Comparison of ENCODE assay signal across 12 cellular contexts in the genomic region with DNA sequence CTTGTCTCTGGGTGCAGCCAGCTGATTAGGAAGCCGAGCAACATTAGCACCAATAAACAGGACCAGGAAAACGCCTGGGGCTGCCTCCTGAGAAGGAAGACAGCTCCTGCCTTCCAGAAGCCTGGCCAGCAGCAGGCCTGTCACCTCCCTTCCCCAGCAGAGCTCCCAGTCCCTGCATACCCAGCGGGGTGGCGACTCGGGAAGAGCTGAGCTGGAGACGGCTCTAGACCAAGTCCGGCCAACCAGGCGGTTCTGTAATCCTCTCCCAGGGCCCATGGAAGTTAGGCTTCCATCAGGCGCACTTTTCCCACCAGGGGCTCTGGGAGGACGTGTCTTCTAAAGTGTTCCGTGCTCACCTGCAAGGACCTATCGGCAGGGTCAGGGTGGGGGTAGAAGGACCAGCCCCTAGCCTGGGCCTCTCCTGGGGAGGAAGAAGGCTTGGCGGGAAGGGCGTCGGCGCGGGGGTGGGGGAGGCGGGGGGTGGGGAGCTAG. TPM values are rescaled to one million over a fixed set of nuclear protein-coding genes. Genes with fewer than 3 reads are reported as not detected.
A peak's percentile ranks its signal among the peaks of the same experiment; 100 is the strongest.
DNase-seq lines count a peak whose midpoint lies in the region; ATAC-seq, FAIRE-seq and TF ChIP-seq lines count a peak whose summit lies in the region.
"Had no signal": no experiment of that assay in that cellular context is flagged by ENCODE, and none has a peak within 500 bp of the region (broad histone marks: within the 10 kb centered on the region; RNA-seq: fewer than 3 reads in every experiment).

No MANE protein-coding gene starts in this region.

- H2AFZ ChIP-seq in K562 (ENCODE audit: low read depth, low read length) = no peak overlapping the region

- TF ChIP-seq EP300 in K562 (IDR thresholded peaks at IDR 0.05; ENCODE audit: low read length) (no peak), stomach (IDR thresholded peaks at IDR 0.05) (no peak)

- no peak overlapping the region for H3K4me2 ChIP-seq in K562 (ENCODE audit: insufficient read depth, low read length)

- H3K36me3 ChIP-seq in K562 (ENCODE audit: control insufficient read depth, insufficient read depth, low read length) (no peaks in the 10 kb centered on the region), stomach (no peaks in the 10 kb centered on the region)

- no peak overlapping the region for H3K9ac ChIP-seq in K562 (ENCODE audit: insufficient read depth in 1 of 2, low read depth in 2 of 2, low read length in 2 of 2)

- CTCF ChIA-PET in K562 (lab: Yijun Ruan, JAX; ENCODE audit: low intra/inter-chr PET ratio) = no interaction called here

- intact Hi-C loops in K562 (cut with micrococcal nuclease) = no loop called here
- intact Hi-C loops in left colon (cut with DNase I, micrococcal nuclease) = no loop called here
- intact Hi-C loops in stomach (cut with DNase I; ENCODE audit: low total_unique reads) = no loop called here

- TF ChIP-seq POLR2A in K562 (conservative IDR thresholded peaks at IDR 0.05) (no peak), stomach (IDR thresholded peaks at IDR 0.05) (no peak)

- no TSS peak for BruUV-seq in K562 (replicated peaks; lab: Mats Ljungman, UMichigan)

- H3K27me3 ChIP-seq in K562 (ENCODE audit: control insufficient read depth in 2 of 2, insufficient read depth in 2 of 2, low read length in 2 of 2) (peaks cover 0 to 10% of the 10 kb centered on the region in 2 experiments; a peak in 2 of 5 replicates), stomach (peaks cover 0 to 73% (median 38%) of the 10 kb centered on the region in 3 donors)

- in situ Hi-C loops in K562 (cut with MboI) = no loop called here

- ATAC-seq in K562 (no peak; the same call in 2 of the 3 replicates), left colon (peak; percentile 70)

- no peak overlapping the region for H3K4me3 ChIP-seq in K562
- peak overlapping the region; percentile 29 to 50 (median 38) for H3K4me3 ChIP-seq in stomach

- DNase-seq in NCI-H82 (lab: John Stamatoyannopoulos, UW) = peak; percentile 25
- DNase-seq in NCI-H82 treated with DMSO at 0.1 percent for 48 hours (lab: John Stamatoyannopoulos, UW; ENCODE audit: unreplicated experiment) = no peak
- no peak for DNase-seq in K562 (ENCODE audit: extremely low read depth in 1 of 4, low spot score in 3 of 4)
- DNase-seq in left colon = peak; percentile 62 to 66
- no peak for DNase-seq in stomach
- DNase-seq in NCI-H2029 treated with DMSO at 0.1 percent for 48 hours (lab: John Stamatoyannopoulos, UW) = no peak
- DNase-seq in activated CD4-positive, CD25-positive, alpha-beta regulatory T cell treated with anti-CD3 and anti-CD28 coated beads, Interleukin-2, amount 50 U/mL, for 72 hours = no peak
- DNase-seq in DMS79 treated with DMSO at 0.1 percent for 48 hours (lab: John Stamatoyannopoulos, UW) = no peak
- DNase-seq: NCI-H1694 had no signal

- no peaks in the 10 kb centered on the region for H3K79me2 ChIP-seq in K562 (ENCODE audit: control insufficient read depth, insufficient read depth, low read length)

- H3K27ac ChIP-seq in K562 (ENCODE audit: extremely low read depth, low read depth, low read length) (no peak overlapping the region), stomach (peak overlapping the region in 2 of 5 donors; percentile 26 to 58)
- H3K27ac ChIP-seq: HL-60, VCaP had no signal

- H3K4me1 ChIP-seq in K562 (replicated peaks in 1 of 2; ENCODE audit: control insufficient read depth in 2 of 2, insufficient read depth in 2 of 2, low read length in 2 of 2) = peaks cover 0 to 25% of the 10 kb centered on the region in 2 experiments; a peak in 3 of 5 replicates
- H3K4me1 ChIP-seq in stomach = peaks cover 12 to 21% (median 13%) of the 10 kb centered on the region in 4 donors

- TF ChIP-seq CTCF in K562 (IDR thresholded peaks at IDR 0.05 in 2 of 3, conservative IDR thresholded peaks at IDR 0.05 in 1 of 3; ENCODE audit: insufficient read depth in 2 of 3, low read depth in 1 of 3, low read length in 3 of 3) (no peak), stomach (IDR thresholded peaks at IDR 0.05) (no peak)

- H3K9me3 ChIP-seq in K562 (replicated peaks; ENCODE audit: control insufficient read depth, insufficient read depth, low read depth, low read length) (no peaks in the 10 kb centered on the region), stomach (no peaks in the 10 kb centered on the region)

- TF ChIP-seq RAD21 in K562 (CRISPR knock-in tag; conservative IDR thresholded peaks at IDR 0.05 in 1 of 2, IDR thresholded peaks at IDR 0.05 in 1 of 2) = no peak

- 9% methylated on average over 7 of the region's 18 CpGs for WGBS in K562 (ENCODE audit: insufficient coverage, low coverage, missing lambda C conversion rate)
- 10 to 23% (median 19%) methylated on average over 2 to 18 of the region's 18 CpGs for WGBS in stomach, 5 donors

- POLR2A ChIA-PET in K562 (lab: Yijun Ruan, JAX) = interaction anchor here (0.6 kb wide), 1 partner anchor 574 kb away, joined by 3 read pairs; no protein-coding TSS in a partner anchor

- H4K20me1 ChIP-seq in K562 (replicated peaks; ENCODE audit: control insufficient read depth, insufficient read depth, low read length) = 0 out of 2 replicates have a peak, but pooled peaks cover 1% of the 10 kb centered on the region

- no peaks in the 10 kb centered on the region for H3K9me1 ChIP-seq in K562 (ENCODE audit: control insufficient read depth, insufficient read depth, low read length)

- no peak for FAIRE-seq in K562 (lab: Jason Lieb, UNC)

TF ChIP-seq in K562, 482 proteins besides CTCF, POLR2A, EP300 and RAD21:
- no peak for TF ChIP-seq NFIX (CRISPR knock-in tag; IDR thresholded peaks at IDR 0.05; ENCODE audit: low read depth)
- TF ChIP-seq, protein P1, sequence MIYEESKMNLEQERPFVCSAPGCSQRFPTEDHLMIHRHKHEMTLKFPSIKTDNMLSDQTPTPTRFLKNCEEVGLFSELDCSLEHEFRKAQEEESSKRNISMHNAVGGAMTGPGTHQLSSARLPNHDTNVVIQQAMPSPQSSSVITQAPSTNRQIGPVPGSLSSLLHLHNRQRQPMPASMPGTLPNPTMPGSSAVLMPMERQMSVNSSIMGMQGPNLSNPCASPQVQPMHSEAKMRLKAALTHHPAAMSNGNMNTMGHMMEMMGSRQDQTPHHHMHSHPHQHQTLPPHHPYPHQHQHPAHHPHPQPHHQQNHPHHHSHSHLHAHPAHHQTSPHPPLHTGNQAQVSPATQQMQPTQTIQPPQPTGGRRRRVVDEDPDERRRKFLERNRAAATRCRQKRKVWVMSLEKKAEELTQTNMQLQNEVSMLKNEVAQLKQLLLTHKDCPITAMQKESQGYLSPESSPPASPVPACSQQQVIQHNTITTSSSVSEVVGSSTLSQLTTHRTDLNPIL (CRISPR knock-in tag; IDR thresholded peaks at IDR 0.05) = no peak
- TF ChIP-seq, protein P2, sequence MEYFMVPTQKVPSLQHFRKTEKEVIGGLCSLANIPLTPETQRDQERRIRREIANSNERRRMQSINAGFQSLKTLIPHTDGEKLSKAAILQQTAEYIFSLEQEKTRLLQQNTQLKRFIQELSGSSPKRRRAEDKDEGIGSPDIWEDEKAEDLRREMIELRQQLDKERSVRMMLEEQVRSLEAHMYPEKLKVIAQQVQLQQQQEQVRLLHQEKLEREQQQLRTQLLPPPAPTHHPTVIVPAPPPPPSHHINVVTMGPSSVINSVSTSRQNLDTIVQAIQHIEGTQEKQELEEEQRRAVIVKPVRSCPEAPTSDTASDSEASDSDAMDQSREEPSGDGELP (CRISPR knock-in tag; IDR thresholded peaks at IDR 0.05; ENCODE audit: borderline replicate concordance) = peak; percentile 19; the same call in 1 of the 2 replicates

RNA-seq across cellular contexts. Expression of gene CLUH, which starts 12.0 kb away (rescaled TPM):
- 95.4 and 344 TPM in 2 replicates for total RNA-seq in K562 (2011; cell fraction: chromatin; rRNA removed; ENCODE audit: low replicate concordance)
- 211 and 238 TPM in 2 replicates for total RNA-seq in K562 (2011; cell fraction: nucleolus; rRNA removed)
- total RNA-seq in K562 (2011; cell fraction: nucleoplasm; rRNA removed) = 98.1 and 116 TPM in 2 replicates
- 63.0 and 94.0 TPM in 2 replicates for total RNA-seq in K562 (2014; rRNA removed)
- 13.7 and 21.2 TPM in 2 replicates for total RNA-seq in K562 (2014; rRNA removed; fragmentation: Illumina TruSeq; extraction: Trizol)
- total RNA-seq in K562 (2015; rRNA removed; fragmentation: Illumina TruSeq; extraction: Trizol) = 33.2 and 34.8 TPM in 2 replicates
- total RNA-seq in K562 (2021) = 126 and 140 TPM in 2 replicates
- 15.3 and 40.1 TPM in 2 replicates for polyA plus RNA-seq in K562 (2011; rRNA removed)
- polyA plus RNA-seq in K562 (2011; cell fraction: cytosol; rRNA removed) = 15.5 and 39.0 TPM in 2 replicates
- polyA plus RNA-seq in K562 (2011; cell fraction: nucleus; rRNA removed) = 204 and 334 TPM in 2 replicates
- polyA plus RNA-seq in K562 (2012) = 52.7 and 74.7 TPM in 2 replicates
- 71.2 and 88.2 TPM in 2 replicates for polyA plus RNA-seq in K562 (2014; fragmentation: Illumina TruSeq; extraction: Trizol)
- polyA plus RNA-seq in K562 (2014; fragmentation: Nextera tagmentation; extraction: Ambion mirVana) = under 1 TPM; 0.21 to 0.25 TPM
- polyA plus RNA-seq in K562 (2014; rRNA removed) = 72.8 and 73.4 TPM in 2 replicates
- 12.6 and 14.7 TPM in 2 replicates for polyA minus RNA-seq in K562 (2011; rRNA and poly(A)+ RNA removed)
- 49.7 and 59.2 TPM in 2 replicates for polyA minus RNA-seq in K562 (2011; cell fraction: cytosol; rRNA and poly(A)+ RNA removed)
- 57.4 and 59.4 TPM in 2 replicates for polyA minus RNA-seq in K562 (2011; cell fraction: nucleus; rRNA and poly(A)+ RNA removed)
- total RNA-seq in left colon = 100 to 1,000 TPM; 129 to 174 TPM
- total RNA-seq in stomach = 100 to 1,000 TPM in 2 of 5 donors, 10 to 100 TPM in 3; 45.2 to 417 (median 58.0) TPM
- polyA plus RNA-seq in stomach = 10 to 100 TPM; 17.6 to 40.1 (median 30.4) TPM

RNA-seq across cellular contexts. Expression of gene CCDC92B, which starts 25.9 kb away (rescaled TPM):
- not detected in 2 replicates for total RNA-seq in K562 (2011; cell fraction: chromatin; rRNA removed; ENCODE audit: low replicate concordance)
- 0.13 TPM in 1 of 2 replicates, not detected in the other for total RNA-seq in K562 (2011; cell fraction: nucleolus; rRNA removed)
- total RNA-seq in K562 (2011; cell fraction: nucleoplasm; rRNA removed) = not detected in 2 replicates
- total RNA-seq in K562 (2014; rRNA removed) (not detected in 2 replicates), K562 (2014; rRNA removed; fragmentation: Illumina TruSeq; extraction: Trizol) (not detected in 2 replicates), K562 (2015; rRNA removed; fragmentation: Illumina TruSeq; extraction: Trizol) (not detected in 2 replicates), K562 (2021) (not detected in 2 replicates), left colon (1 to 10 TPM in 1 of 2 donors, under 1 TPM in 1; 0.92 to 1.5 TPM), stomach (1 to 10 TPM in 1 of 5 donors, not detected in 4; 1.7 TPM)
- polyA plus RNA-seq in K562 (2011; rRNA removed) (not detected in 2 replicates), K562 (2014; fragmentation: Illumina TruSeq; extraction: Trizol) (not detected in 2 replicates), K562 (2014; fragmentation: Nextera tagmentation; extraction: Ambion mirVana) (not detected), K562 (2014; rRNA removed) (not detected in 2 replicates), stomach (under 1 TPM in 2 of 3 donors, not detected in 1; 0.12 to 0.48 TPM)
- polyA plus RNA-seq in K562 (2011; cell fraction: cytosol; rRNA removed) = not detected in 2 replicates
- not detected in 2 replicates for polyA plus RNA-seq in K562 (2011; cell fraction: nucleus; rRNA removed)
- not detected in 2 replicates for polyA plus RNA-seq in K562 (2012)
- polyA minus RNA-seq in K562 (2011; rRNA and poly(A)+ RNA removed) = not detected in 2 replicates
- polyA minus RNA-seq in K562 (2011; cell fraction: cytosol; rRNA and poly(A)+ RNA removed) = not detected in 2 replicates
- polyA minus RNA-seq in K562 (2011; cell fraction: nucleus; rRNA and poly(A)+ RNA removed) = not detected in 2 replicates
- total RNA-seq: lung microvascular endothelial cell had no signal

Comparison
In these comparisons a context has a peak if more than half of its experiments do, and no peak if none do; other contexts are left out.
1. DNase-seq: peak in NCI-H82 (single experiment) and left colon (2 of 2); none in NCI-H82 treated with DMSO at 0.1 percent for 48 hours (single experiment), K562 (0 of 4), stomach (single experiment), NCI-H2029 treated with DMSO at 0.1 percent for 48 hours (single experiment), activated CD4-positive, CD25-positive, alpha-beta regulatory T cell treated with anti-CD3 and anti-CD28 coated beads, Interleukin-2, amount 50 U/mL, for 72 hours (single experiment) and DMS79 treated with DMSO at 0.1 percent for 48 hours (single experiment).